Comparison of ENCODE assay signal across 10 cellular contexts in the genomic region with DNA sequence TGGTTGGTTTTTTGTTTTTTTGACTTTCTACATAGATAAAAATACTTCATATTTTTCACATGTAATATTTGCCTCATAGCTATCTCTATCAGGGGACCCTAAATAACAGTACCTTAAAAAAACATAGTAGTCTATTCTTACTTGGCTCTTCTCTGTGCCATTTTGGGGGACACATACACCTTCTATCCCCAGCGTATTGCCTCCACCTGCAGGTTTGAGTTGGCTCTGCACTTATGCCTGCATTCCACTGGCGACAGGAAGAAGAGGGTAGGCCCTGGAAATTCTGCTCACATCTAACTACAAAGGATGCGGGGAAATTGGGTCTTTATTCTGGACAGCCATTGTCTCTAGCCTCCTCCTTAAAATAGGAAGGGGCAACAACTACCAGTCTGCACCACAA. TPM values are rescaled to one million over a fixed set of nuclear protein-coding genes. Genes with fewer than 3 reads are reported as not detected.
A peak's percentile ranks its signal among the peaks of the same experiment; 100 is the strongest.
DNase-seq lines count a peak whose midpoint lies in the region; ATAC-seq and TF ChIP-seq lines count a peak whose summit lies in the region.
"Had no signal": no experiment of that assay in that cellular context is flagged by ENCODE, and none has a peak within 500 bp of the region (broad histone marks: within the 10 kb centered on the region; RNA-seq: fewer than 3 reads in every experiment).

No MANE protein-coding gene starts in this region.

- no peak overlapping the region for H3K9ac ChIP-seq in OCI-LY3 (ENCODE audit: low read length)

- no peaks in the 10 kb centered on the region for H3K79me2 ChIP-seq in OCI-LY3 (ENCODE audit: low read length)

- H2AFZ ChIP-seq in OCI-LY3 (ENCODE audit: low read depth, low read length) = no peak overlapping the region

- intact Hi-C loops in esophagus muscularis mucosa (cut with DNase I) (no loop called here), Right ventricle myocardium inferior (cut with DNase I) (no loop called here)

- H3K9me3 ChIP-seq in OCI-LY3 (ENCODE audit: insufficient read depth, low read length) (no peaks in the 10 kb centered on the region), esophagus muscularis mucosa (no peaks in the 10 kb centered on the region)

- in situ Hi-C loops in ACHN (cut with HindIII; ENCODE audit: low pct_ligation_motif_present, low pct_unique_long_range_greater_than_20kb, low sequenced_read_pairs) = no loop called here

- TF ChIP-seq EP300 in esophagus muscularis mucosa (IDR thresholded peaks at IDR 0.05) = no peak

- H3K27me3 ChIP-seq in OCI-LY3 (ENCODE audit: low read depth, low read length) (no peaks in the 10 kb centered on the region), esophagus muscularis mucosa (peaks cover 0 to 5% (median 0%) of the 10 kb centered on the region in 4 donors)

- H3K4me3 ChIP-seq in OCI-LY3 (ENCODE audit: low read length) = no peak overlapping the region
- H3K4me3 ChIP-seq in esophagus muscularis mucosa = no peak overlapping the region
- H3K4me3 ChIP-seq: SK-N-MC had no signal

- ATAC-seq in HG02840 (IDR thresholded peaks at IDR 0.05; ENCODE audit: low FRiP score, unreplicated experiment) (no peak), Right ventricle myocardium inferior (no peak)

- no peak overlapping the region for H3K27ac ChIP-seq in OCI-LY3 (ENCODE audit: low read length)
- no peak overlapping the region for H3K27ac ChIP-seq in esophagus muscularis mucosa (replicated peaks in 1 of 4)
- H3K27ac ChIP-seq: SK-N-MC had no signal

- TF ChIP-seq CTCF in OCI-LY3 (IDR thresholded peaks at IDR 0.05; ENCODE audit: low read depth, low read length) = peak; percentile 46
- TF ChIP-seq CTCF in esophagus muscularis mucosa (IDR thresholded peaks at IDR 0.05) = peak in 1 of 3 experiments; percentile 11

- 73% methylated on average over 3 of the region's 3 CpGs for WGBS in esophagus muscularis mucosa

- H3K4me2 ChIP-seq in OCI-LY3 (ENCODE audit: low read length) = no peak overlapping the region

- no peaks in the 10 kb centered on the region for H4K20me1 ChIP-seq in OCI-LY3 (ENCODE audit: insufficient read depth, low read length)

- no peaks in the 10 kb centered on the region for H3K4me1 ChIP-seq in OCI-LY3 (ENCODE audit: low read length)
- no peaks in the 10 kb centered on the region for H3K4me1 ChIP-seq in esophagus muscularis mucosa

- no peak for TF ChIP-seq POLR2A in esophagus muscularis mucosa (IDR thresholded peaks at IDR 0.05; ENCODE audit: low read depth)

- DNase-seq in ACHN (peak; percentile 33), ELR (ENCODE audit: low read depth) (peak; percentile 58), esophagus muscularis mucosa (ENCODE audit: extremely low spot score) (peak; percentile 29), NCI-H146 treated with DMSO at 0.1 percent for 48 hours (lab: John Stamatoyannopoulos, UW; ENCODE audit: unreplicated experiment) (no peak), NCI-H226 (no peak), Right ventricle myocardium inferior (ENCODE audit: missing footprints) (no peak)
- DNase-seq: NCI-H1105 had no signal

- H3K36me3 ChIP-seq in OCI-LY3 (replicated peaks; ENCODE audit: low read depth, low read length) (no peaks in the 10 kb centered on the region), esophagus muscularis mucosa (no peaks in the 10 kb centered on the region)

RNA-seq across cellular contexts. Expression of a gene that starts 13.8 kb away (rescaled TPM):
- total RNA-seq in esophagus muscularis mucosa = 10 to 100 TPM; 38.8 to 83.9 (median 64.7) TPM
- total RNA-seq in Right ventricle myocardium inferior = 52.4 TPM

RNA-seq across cellular contexts. Expression of a gene that starts 30.9 kb away (rescaled TPM):
- total RNA-seq in esophagus muscularis mucosa (under 1 TPM in 3 of 4 donors, not detected in 1; 0.19 to 0.83 (median 0.34) TPM), Right ventricle myocardium inferior (0.16 TPM)

RNA-seq across cellular contexts. Expression of a gene that starts 32.7 kb away (rescaled TPM):
- 100 to 1,000 TPM in 3 of 4 donors, 10 to 100 TPM in 1; 88.0 to 293 (median 180) TPM for total RNA-seq in esophagus muscularis mucosa
- 164 TPM for total RNA-seq in Right ventricle myocardium inferior

Comparison
In these comparisons a context has a peak if more than half of its experiments do, and no peak if none do; other contexts are left out.
1. DNase-seq: peak in ACHN (single experiment), ELR (single experiment) and esophagus muscularis mucosa (single experiment); none in NCI-H146 treated with DMSO at 0.1 percent for 48 hours (single experiment), NCI-H226 (single experiment) and Right ventricle myocardium inferior (single experiment).